16 cellular contexts compared by ENCODE assay signal in genomic region chr21:29261555-29262540, GRCh38. TPM values are rescaled to one million over a fixed set of nuclear protein-coding genes. Genes with fewer than 3 reads are reported as not detected.
DNase-seq lines count a peak whose midpoint lies in the region; ATAC-seq, FAIRE-seq and TF ChIP-seq lines count a peak whose summit lies in the region.
"Had no signal": no experiment of that assay in that cellular context is flagged by ENCODE, and none has a peak within 500 bp of the region (broad histone marks: within the 10 kb centered on the region; RNA-seq: fewer than 3 reads in every experiment).

No MANE protein-coding gene starts in this region.

- H4K20me1 ChIP-seq in mammary epithelial cell (ENCODE audit: insufficient read depth, low read length), result no peaks in the 10 kb centered on the region
- H4K20me1 ChIP-seq in keratinocyte (ENCODE audit: control insufficient read depth, extremely low read depth, insufficient read depth, low read length), result no peaks in the 10 kb centered on the region
- no peaks in the 10 kb centered on the region for H4K20me1 ChIP-seq in osteoblast (ENCODE audit: insufficient read depth, low read length)

- H3K9me3 ChIP-seq in MG63 (no peaks in the 10 kb centered on the region), mammary epithelial cell (replicated peaks; ENCODE audit: insufficient read depth, low read length) (no peaks in the 10 kb centered on the region), keratinocyte (ENCODE audit: control insufficient read depth, low read depth, low read length) (no peaks in the 10 kb centered on the region), lower lobe of right lung (no peaks in the 10 kb centered on the region), osteoblast (ENCODE audit: low read depth, low read length) (no peaks in the 10 kb centered on the region)

- H3K27ac ChIP-seq in mammary epithelial cell (ENCODE audit: insufficient read depth, low read depth, low read length) (peak overlapping the region; percentile 98), keratinocyte (ENCODE audit: control insufficient read depth, insufficient read depth, low read length) (peak overlapping the region; percentile 95), lower lobe of right lung (no peak overlapping the region), osteoblast (ENCODE audit: low read depth, low read length) (no peak overlapping the region)

- H3K9ac ChIP-seq in mammary epithelial cell (ENCODE audit: insufficient read depth, low read length) (peak overlapping the region; percentile 71), keratinocyte (ENCODE audit: control insufficient read depth, extremely low read depth, insufficient read depth, low read length) (peak overlapping the region; percentile 72)

- no peaks in the 10 kb centered on the region for H3K79me2 ChIP-seq in mammary epithelial cell (ENCODE audit: insufficient read depth, low read length)
- H3K79me2 ChIP-seq in keratinocyte (ENCODE audit: control insufficient read depth, insufficient read depth, low read length), result no peaks in the 10 kb centered on the region
- H3K79me2 ChIP-seq in osteoblast (ENCODE audit: insufficient read depth, low read length), result no peaks in the 10 kb centered on the region

- peak; percentile 44 for DNase-seq in EH (ENCODE audit: low read depth)
- peak; percentile 25 for DNase-seq in MG63
- DNase-seq in mammary epithelial cell, result peak; percentile 91
- peak; percentile 80 for DNase-seq in keratinocyte (ENCODE audit: low read depth, low spot score)
- no peak for DNase-seq in lower lobe of right lung
- DNase-seq in osteoblast (ENCODE audit: insufficient read length, low spot score, missing footprints), result no peak
- DNase-seq in medulla oblongata (ENCODE audit: extremely low spot score), result no peak
- no peak for DNase-seq in OCI-M1 (lab: John Stamatoyannopoulos, UW)
- DNase-seq: 8988T; Calu3; CD4-positive, alpha-beta memory T cell; HCEC 1CT; Karpas-422; NCI-H187; NCI-H345 had no signal

- no peak for ATAC-seq in lower lobe of right lung

- intact Hi-C loops in mammary epithelial cell (cut with micrococcal nuclease), result loop anchor here (2.0 to 5.0 kb wide), 2 partner anchors 37 to 75 kb away; partner anchors contain the start of gene BACH1
- intact Hi-C loops in lower lobe of right lung (cut with DNase I), result no loop called here

- H3K4me3 ChIP-seq in MG63, result no peak overlapping the region
- H3K4me3 ChIP-seq in mammary epithelial cell (replicated peaks in 1 of 3; ENCODE audit: insufficient read depth in 1 of 3, low read depth in 2 of 3, low read length in 3 of 3), result peak overlapping the region in 1 of 3 experiments; percentile 3
- H3K4me3 ChIP-seq in keratinocyte (ENCODE audit: control insufficient read depth in 2 of 3, extremely low read depth in 1 of 3, insufficient read depth in 2 of 3, low read depth in 1 of 3, low read length in 3 of 3), result no peak overlapping the region
- no peak overlapping the region for H3K4me3 ChIP-seq in lower lobe of right lung
- no peak overlapping the region for H3K4me3 ChIP-seq in osteoblast (ENCODE audit: insufficient read depth, low read length)

- dilution Hi-C loops in mammary epithelial cell (cut with HindIII; ENCODE audit: low sequenced_read_pairs) (loop anchor here (5.0 kb wide), 1 partner anchor 75 kb away; no protein-coding TSS in a partner anchor), keratinocyte (cut with MboI; ENCODE audit: extremely low pct_ligation_motif_present, low sequenced_read_pairs) (no loop called here)

- H2AFZ ChIP-seq in mammary epithelial cell (ENCODE audit: low read depth, low read length) (peak overlapping the region; percentile 30), keratinocyte (ENCODE audit: control insufficient read depth, low read length) (peak overlapping the region; percentile 17), osteoblast (ENCODE audit: low read length) (no peak overlapping the region)

- H3K4me2 ChIP-seq in mammary epithelial cell (ENCODE audit: insufficient read depth, low read depth, low read length) (peak overlapping the region; percentile 65), keratinocyte (ENCODE audit: control insufficient read depth, extremely low read depth, insufficient read depth, low read depth, low read length) (peak overlapping the region; percentile 56), osteoblast (ENCODE audit: insufficient read depth, low read length) (no peak overlapping the region)

- no peak for TF ChIP-seq CTCF in mammary epithelial cell (conservative IDR thresholded peaks at IDR 0.05 in 1 of 2, IDR thresholded peaks at IDR 0.05 in 1 of 2; ENCODE audit: extremely low read depth in 1 of 2, insufficient read depth in 1 of 2, low read depth in 1 of 2, low read length in 2 of 2)
- no peak for TF ChIP-seq CTCF in keratinocyte (optimal IDR thresholded peaks at IDR 0.05 in 1 of 3, IDR thresholded peaks at IDR 0.05 in 1 of 3, conservative IDR thresholded peaks at IDR 0.05 in 1 of 3; ENCODE audit: extremely low read depth in 1 of 3, insufficient read depth in 2 of 3, low read length in 3 of 3)
- TF ChIP-seq CTCF in lower lobe of right lung (IDR thresholded peaks at IDR 0.05), result no peak
- no peak for TF ChIP-seq CTCF in osteoblast (IDR thresholded peaks at IDR 0.05; ENCODE audit: extremely low read depth, low read depth, low read length)

- CTCF ChIA-PET in mammary epithelial cell (lab: Charles Lee; ENCODE audit: low non-redundant PET), result interaction anchor here (0.6 kb wide), 1 partner anchor 93 kb away, joined by 4 read pairs; no protein-coding TSS in a partner anchor

- H3K36me3 ChIP-seq in MG63, result no peaks in the 10 kb centered on the region
- H3K36me3 ChIP-seq in mammary epithelial cell (ENCODE audit: insufficient read depth, low read length), result no peaks in the 10 kb centered on the region
- H3K36me3 ChIP-seq in keratinocyte (ENCODE audit: control insufficient read depth in 2 of 2, extremely low read depth in 1 of 2, insufficient read depth in 2 of 2, low read length in 2 of 2), result no peaks in the 10 kb centered on the region
- no peaks in the 10 kb centered on the region for H3K36me3 ChIP-seq in lower lobe of right lung
- no peaks in the 10 kb centered on the region for H3K36me3 ChIP-seq in osteoblast (ENCODE audit: insufficient read depth, low read length)

- no peaks in the 10 kb centered on the region for H3K27me3 ChIP-seq in MG63
- H3K27me3 ChIP-seq in mammary epithelial cell (ENCODE audit: insufficient read depth, low read length), result no peaks in the 10 kb centered on the region
- H3K27me3 ChIP-seq in keratinocyte (ENCODE audit: control insufficient read depth, extremely low read depth, insufficient read depth, low read length), result no peaks in the 10 kb centered on the region
- H3K27me3 ChIP-seq in lower lobe of right lung (ENCODE audit: low read depth), result no peaks in the 10 kb centered on the region
- H3K27me3 ChIP-seq in osteoblast (ENCODE audit: insufficient read depth, low read length), result no peaks in the 10 kb centered on the region

- in situ Hi-C loops in mammary epithelial cell (cut with MboI; ENCODE audit: low sequenced_read_pairs in 2 of 2), result no loop called here

- no peaks in the 10 kb centered on the region for H3K9me1 ChIP-seq in keratinocyte (ENCODE audit: control insufficient read depth, extremely low read depth, insufficient read depth, low read length)

- BruUV-seq in mammary epithelial cell (replicated peaks; lab: Mats Ljungman, UMichigan), result no TSS peak

- 17% methylated on average over 7 of the region's 7 CpGs for WGBS in mammary epithelial cell (ENCODE audit: low coverage, missing lambda C conversion rate)

- FAIRE-seq in keratinocyte (lab: Jason Lieb, UNC), result peak; percentile 97
- FAIRE-seq: G401.6 had no signal

- peaks cover 50% of the 10 kb centered on the region for H3K4me1 ChIP-seq in mammary epithelial cell (ENCODE audit: insufficient read depth, low read length)
- peaks cover 64% of the 10 kb centered on the region for H3K4me1 ChIP-seq in keratinocyte (ENCODE audit: control insufficient read depth, extremely low read depth, insufficient read depth, low read length)
- peaks cover 10% of the 10 kb centered on the region for H3K4me1 ChIP-seq in lower lobe of right lung
- H3K4me1 ChIP-seq in osteoblast (ENCODE audit: insufficient read depth, low read length), result peaks cover 23% of the 10 kb centered on the region

RNA-seq across cellular contexts. Expression of gene BACH1, which starts 36.9 kb away (rescaled TPM):
- total RNA-seq in MG63 (2014; rRNA removed; shearing (Covaris generic); ENCODE audit: low replicate concordance), result 13.1 and 29.2 TPM in 2 replicates
- total RNA-seq in mammary epithelial cell (10 to 100 TPM; 38.8 to 45.7 TPM), lower lobe of right lung (148 TPM), osteoblast (153 and 189 TPM in 2 replicates)
- polyA plus RNA-seq in mammary epithelial cell (13.7 TPM), keratinocyte (25.2 to 33.1 TPM (median 25.8 TPM) in 3 replicates)
- polyA minus RNA-seq in mammary epithelial cell (98.6 TPM), keratinocyte (55.2 to 158 TPM (median 123 TPM) in 3 replicates)
- 43.7 TPM for polyA plus RNA-seq in keratinocyte (2011; ENCODE audit: low read depth)
- 15.7 and 28.3 TPM in 2 replicates for polyA plus RNA-seq in keratinocyte (2011; cell fraction: cytosol; rRNA removed)
- 32.1 and 36.5 TPM in 2 replicates for polyA plus RNA-seq in keratinocyte (2011; cell fraction: nucleus; rRNA removed)
- polyA plus RNA-seq in keratinocyte (2012; ENCODE audit: low replicate concordance), result 19.3 and 39.7 TPM in 2 replicates
- polyA minus RNA-seq in keratinocyte (2011; cell fraction: cytosol; rRNA and poly(A)+ RNA removed), result 61.0 TPM
- 55.2 and 102 TPM in 2 replicates for polyA minus RNA-seq in keratinocyte (2011; cell fraction: nucleus; rRNA and poly(A)+ RNA removed)

Comparison
In these comparisons a context has a peak if more than half of its experiments do, and no peak if none do; other contexts are left out.
1. DNase-seq: peak in EH (single experiment), MG63 (single experiment), mammary epithelial cell (single experiment) and keratinocyte (single experiment); none in lower lobe of right lung (single experiment), osteoblast (single experiment), medulla oblongata (single experiment) and OCI-M1 (single experiment).
2. H3K27ac ChIP-seq: peak in mammary epithelial cell (single experiment) and keratinocyte (single experiment); none in lower lobe of right lung (single experiment) and osteoblast (single experiment).